In genomic region chr5:170301901-170302728, GRCh38 we compare ENCODE assay signal across 13 cellular contexts. TPM values are rescaled to one million over a fixed set of nuclear protein-coding genes. Genes with fewer than 3 reads are reported as not detected.
DNase-seq lines count a peak whose midpoint lies in the region; ATAC-seq and TF ChIP-seq lines count a peak whose summit lies in the region.
"Had no signal": no experiment of that assay in that cellular context is flagged by ENCODE, and none has a peak within 500 bp of the region (broad histone marks: within the 10 kb centered on the region; RNA-seq: fewer than 3 reads in every experiment).

No MANE protein-coding gene starts in this region.

- TF ChIP-seq CTCF in lower lobe of right lung (IDR thresholded peaks at IDR 0.05) = no peak
- no peak for TF ChIP-seq CTCF in uterus (IDR thresholded peaks at IDR 0.05)

- TF ChIP-seq POLR2A in uterus (IDR thresholded peaks at IDR 0.05) = no peak

- H3K9me3 ChIP-seq in lower lobe of right lung (no peaks in the 10 kb centered on the region), uterus (no peaks in the 10 kb centered on the region)
- H3K9me3 ChIP-seq: BE2C, esophagus squamous epithelium had no signal

- no peaks in the 10 kb centered on the region for H3K27me3 Mint-ChIP-seq in stimulated activated naive CD8-positive, alpha-beta T cell treated with anti-CD3 and anti-CD28 coated beads, Interleukin-15, Interleukin-2, amounts not matched to agents 100 ng/mL and 50 ng/mL, for 24 hours
- no peaks in the 10 kb centered on the region for H3K27me3 Mint-ChIP-seq in activated T-helper 1 cell treated with anti-CD3 and anti-CD28 coated beads, Interleukin-12 subunit alpha, Interleukin-12 subunit beta, Interleukin-2, Interleukin-4 antibody, amounts not matched to agents 30 ng/mL and 10 ng/mL and 1 ng/mL, durations not matched to agents 14 hours and 24 hours and 36 hours (ENCODE audit: insufficient read depth)

- H3K9me3 Mint-ChIP-seq in stimulated activated naive CD8-positive, alpha-beta T cell treated with anti-CD3 and anti-CD28 coated beads, Interleukin-15, Interleukin-2, amounts not matched to agents 100 ng/mL and 50 ng/mL, for 24 hours = no peaks in the 10 kb centered on the region
- H3K9me3 Mint-ChIP-seq in activated T-helper 1 cell treated with anti-CD3 and anti-CD28 coated beads, Interleukin-12 subunit alpha, Interleukin-12 subunit beta, Interleukin-2, Interleukin-4 antibody, amounts not matched to agents 30 ng/mL and 10 ng/mL and 1 ng/mL, durations not matched to agents 14 hours and 24 hours and 36 hours = no peaks in the 10 kb centered on the region

- peaks cover 92% of the 10 kb centered on the region for H3K4me1 Mint-ChIP-seq in stimulated activated naive CD8-positive, alpha-beta T cell treated with anti-CD3 and anti-CD28 coated beads, Interleukin-15, Interleukin-2, amounts not matched to agents 100 ng/mL and 50 ng/mL, for 24 hours (ENCODE audit: low read depth)
- peaks cover 74% of the 10 kb centered on the region for H3K4me1 Mint-ChIP-seq in activated T-helper 1 cell treated with anti-CD3 and anti-CD28 coated beads, Interleukin-12 subunit alpha, Interleukin-12 subunit beta, Interleukin-2, Interleukin-4 antibody, amounts not matched to agents 30 ng/mL and 10 ng/mL and 1 ng/mL, durations not matched to agents 14 hours and 24 hours and 36 hours (ENCODE audit: low read depth)

- intact Hi-C loops in activated T-helper 1 cell treated with anti-CD3 and anti-CD28 coated beads, Interleukin-12 subunit alpha, Interleukin-12 subunit beta, Interleukin-2, Interleukin-4 antibody, amounts not matched to agents 30 ng/mL and 10 ng/mL and 1 ng/mL, durations not matched to agents 14 hours and 24 hours and 36 hours (cut with micrococcal nuclease) = no loop called here
- intact Hi-C loops in lower lobe of right lung (cut with DNase I) (no loop called here), uterus (cut with DNase I; ENCODE audit: low total_unique reads) (no loop called here)

- DNase-seq in stimulated activated naive CD8-positive, alpha-beta T cell treated with anti-CD3 and anti-CD28 coated beads, Interleukin-15, Interleukin-2, amounts not matched to agents 100 U/mL and 50 U/mL, for 24 hours = no peak
- no peak for DNase-seq in activated T-helper 1 cell treated with anti-CD3 and anti-CD28 coated beads, Interleukin-12 subunit alpha, Interleukin-12 subunit beta, Interleukin-2, Interleukin-4 antibody, amounts not matched to agents 30 ng/mL and 10 ng/mL and 1 ng/mL, durations not matched to agents 14 hours and 24 hours and 36 hours (ENCODE audit: low spot score)
- DNase-seq in lower lobe of right lung = no peak
- no peak for DNase-seq in uterus
- DNase-seq in SW480 (ENCODE audit: low spot score) = no peak
- DNase-seq: BE2C, cerebellar nuclear complex, esophagus squamous epithelium, NCI-H187 treated with DMSO at 0.1 percent for 48 hours had no signal

- H3K4me3 ChIP-seq in lower lobe of right lung = peak overlapping the region; percentile 14
- no peak overlapping the region for H3K4me3 ChIP-seq in uterus
- H3K4me3 ChIP-seq: esophagus squamous epithelium had no signal

- peak overlapping the region; percentile 53 for H3K27ac ChIP-seq in lower lobe of right lung
- H3K27ac ChIP-seq in uterus = peak overlapping the region; percentile 40 to 49
- H3K27ac ChIP-seq: VCaP had no signal

- ATAC-seq in stimulated activated naive CD8-positive, alpha-beta T cell treated with anti-CD3 and anti-CD28 coated beads, Interleukin-15, Interleukin-2, amounts not matched to agents 100 U/mL and 50 U/mL, for 24 hours = no peak
- ATAC-seq in lower lobe of right lung (no peak), HG02763 (IDR thresholded peaks at IDR 0.05; ENCODE audit: unreplicated experiment) (no peak), GM21737 (IDR thresholded peaks at IDR 0.05; ENCODE audit: unreplicated experiment) (no peak)

- peaks cover 5% of the 10 kb centered on the region for H3K36me3 Mint-ChIP-seq in stimulated activated naive CD8-positive, alpha-beta T cell treated with anti-CD3 and anti-CD28 coated beads, Interleukin-15, Interleukin-2, amounts not matched to agents 100 ng/mL and 50 ng/mL, for 24 hours (ENCODE audit: low read depth)
- H3K36me3 Mint-ChIP-seq in activated T-helper 1 cell treated with anti-CD3 and anti-CD28 coated beads, Interleukin-12 subunit alpha, Interleukin-12 subunit beta, Interleukin-2, Interleukin-4 antibody, amounts not matched to agents 30 ng/mL and 10 ng/mL and 1 ng/mL, durations not matched to agents 14 hours and 24 hours and 36 hours (ENCODE audit: low read depth) = peaks cover 6% of the 10 kb centered on the region

- H3K27me3 ChIP-seq in lower lobe of right lung (ENCODE audit: low read depth) = no peaks in the 10 kb centered on the region
- H3K27me3 ChIP-seq in uterus = no peaks in the 10 kb centered on the region
- H3K27me3 ChIP-seq: BE2C, esophagus squamous epithelium had no signal

- H3K27ac Mint-ChIP-seq in stimulated activated naive CD8-positive, alpha-beta T cell treated with anti-CD3 and anti-CD28 coated beads, Interleukin-15, Interleukin-2, amounts not matched to agents 100 ng/mL and 50 ng/mL, for 24 hours = peak overlapping the region; percentile 97
- peak overlapping the region; percentile 70 for H3K27ac Mint-ChIP-seq in activated T-helper 1 cell treated with anti-CD3 and anti-CD28 coated beads, Interleukin-12 subunit alpha, Interleukin-12 subunit beta, Interleukin-2, Interleukin-4 antibody, amounts not matched to agents 30 ng/mL and 10 ng/mL and 1 ng/mL, durations not matched to agents 14 hours and 24 hours and 36 hours

- H3K36me3 ChIP-seq in lower lobe of right lung (no peaks in the 10 kb centered on the region), uterus (no peaks in the 10 kb centered on the region)
- H3K36me3 ChIP-seq: BE2C, esophagus squamous epithelium had no signal

- H3K4me1 ChIP-seq in lower lobe of right lung (peaks cover 51% of the 10 kb centered on the region), uterus (peaks cover 0 to 15% of the 10 kb centered on the region in 2 donors)
- H3K4me1 ChIP-seq: BE2C had no signal

- peak overlapping the region; percentile 82 for H3K4me3 Mint-ChIP-seq in stimulated activated naive CD8-positive, alpha-beta T cell treated with anti-CD3 and anti-CD28 coated beads, Interleukin-15, Interleukin-2, amounts not matched to agents 100 ng/mL and 50 ng/mL, for 24 hours
- H3K4me3 Mint-ChIP-seq in activated T-helper 1 cell treated with anti-CD3 and anti-CD28 coated beads, Interleukin-12 subunit alpha, Interleukin-12 subunit beta, Interleukin-2, Interleukin-4 antibody, amounts not matched to agents 30 ng/mL and 10 ng/mL and 1 ng/mL, durations not matched to agents 14 hours and 24 hours and 36 hours = peak overlapping the region; percentile 66

RNA-seq across cellular contexts. Expression of gene LCP2, which starts 4.5 kb away (rescaled TPM):
- 350 and 351 TPM in 2 replicates for total RNA-seq in activated T-helper 1 cell treated with anti-CD3 and anti-CD28 coated beads, Interleukin-12 subunit alpha, Interleukin-12 subunit beta, Interleukin-2, Interleukin-4 antibody, amounts not matched to agents 30 ng/mL and 10 ng/mL and 1 ng/mL, durations not matched to agents 14 hours and 24 hours and 36 hours
- 82.9 TPM for total RNA-seq in lower lobe of right lung
- 10 to 100 TPM in 3 of 4 donors, 1 to 10 TPM in 1; 1.3 to 19.1 (median 11.2) TPM for total RNA-seq in uterus
